1 cellular context compared by ENCODE assay signal in the genomic region with DNA sequence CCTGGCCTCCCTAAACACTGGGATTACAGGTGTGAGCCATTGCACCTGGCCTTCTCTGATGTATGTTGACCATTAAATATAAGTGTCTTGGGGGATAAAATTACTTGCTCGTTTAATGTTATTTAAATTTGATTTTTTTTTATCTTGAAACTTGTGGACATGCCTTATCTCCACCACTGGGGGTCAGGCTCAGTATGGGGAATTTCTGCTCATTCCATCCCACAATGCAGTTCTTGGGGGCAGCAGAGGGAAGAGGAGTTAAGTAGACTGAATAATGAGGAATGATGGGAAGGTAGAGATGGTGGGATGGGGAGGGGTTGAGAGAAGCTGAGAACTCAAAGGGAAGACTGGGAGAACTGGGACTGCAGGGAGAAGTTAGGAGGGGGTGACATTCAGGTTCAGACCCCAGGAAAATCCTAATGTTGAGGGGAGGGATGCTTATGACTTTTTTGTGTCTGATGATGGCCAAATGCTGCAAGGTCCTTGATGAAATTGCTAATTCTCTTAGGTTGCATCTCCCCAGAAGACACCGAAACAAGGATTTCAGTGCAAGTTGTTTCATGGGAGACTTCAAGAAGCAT.
TF ChIP-seq lines count a peak whose summit lies in the region.

No MANE protein-coding gene starts in this region.

TF ChIP-seq in GM12878, 131 proteins besides CTCF, POLR2A, EP300 and RAD21 (continued from another document):
- TF ChIP-seq, protein P1, sequence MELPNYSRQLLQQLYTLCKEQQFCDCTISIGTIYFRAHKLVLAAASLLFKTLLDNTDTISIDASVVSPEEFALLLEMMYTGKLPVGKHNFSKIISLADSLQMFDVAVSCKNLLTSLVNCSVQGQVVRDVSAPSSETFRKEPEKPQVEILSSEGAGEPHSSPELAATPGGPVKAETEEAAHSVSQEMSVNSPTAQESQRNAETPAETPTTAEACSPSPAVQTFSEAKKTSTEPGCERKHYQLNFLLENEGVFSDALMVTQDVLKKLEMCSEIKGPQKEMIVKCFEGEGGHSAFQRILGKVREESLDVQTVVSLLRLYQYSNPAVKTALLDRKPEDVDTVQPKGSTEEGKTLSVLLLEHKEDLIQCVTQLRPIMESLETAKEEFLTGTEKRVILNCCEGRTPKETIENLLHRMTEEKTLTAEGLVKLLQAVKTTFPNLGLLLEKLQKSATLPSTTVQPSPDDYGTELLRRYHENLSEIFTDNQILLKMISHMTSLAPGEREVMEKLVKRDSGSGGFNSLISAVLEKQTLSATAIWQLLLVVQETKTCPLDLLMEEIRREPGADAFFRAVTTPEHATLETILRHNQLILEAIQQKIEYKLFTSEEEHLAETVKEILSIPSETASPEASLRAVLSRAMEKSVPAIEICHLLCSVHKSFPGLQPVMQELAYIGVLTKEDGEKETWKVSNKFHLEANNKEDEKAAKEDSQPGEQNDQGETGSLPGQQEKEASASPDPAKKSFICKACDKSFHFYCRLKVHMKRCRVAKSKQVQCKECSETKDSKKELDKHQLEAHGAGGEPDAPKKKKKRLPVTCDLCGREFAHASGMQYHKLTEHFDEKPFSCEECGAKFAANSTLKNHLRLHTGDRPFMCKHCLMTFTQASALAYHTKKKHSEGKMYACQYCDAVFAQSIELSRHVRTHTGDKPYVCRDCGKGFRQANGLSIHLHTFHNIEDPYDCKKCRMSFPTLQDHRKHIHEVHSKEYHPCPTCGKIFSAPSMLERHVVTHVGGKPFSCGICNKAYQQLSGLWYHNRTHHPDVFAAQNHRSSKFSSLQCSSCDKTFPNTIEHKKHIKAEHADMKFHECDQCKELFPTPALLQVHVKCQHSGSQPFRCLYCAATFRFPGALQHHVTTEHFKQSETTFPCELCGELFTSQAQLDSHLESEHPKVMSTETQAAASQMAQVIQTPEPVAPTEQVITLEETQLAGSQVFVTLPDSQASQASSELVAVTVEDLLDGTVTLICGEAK (IDR thresholded peaks at IDR 0.05; ENCODE audit: borderline replicate concordance) = no peak
